8 cellular contexts compared by ENCODE assay signal in the genomic region with DNA sequence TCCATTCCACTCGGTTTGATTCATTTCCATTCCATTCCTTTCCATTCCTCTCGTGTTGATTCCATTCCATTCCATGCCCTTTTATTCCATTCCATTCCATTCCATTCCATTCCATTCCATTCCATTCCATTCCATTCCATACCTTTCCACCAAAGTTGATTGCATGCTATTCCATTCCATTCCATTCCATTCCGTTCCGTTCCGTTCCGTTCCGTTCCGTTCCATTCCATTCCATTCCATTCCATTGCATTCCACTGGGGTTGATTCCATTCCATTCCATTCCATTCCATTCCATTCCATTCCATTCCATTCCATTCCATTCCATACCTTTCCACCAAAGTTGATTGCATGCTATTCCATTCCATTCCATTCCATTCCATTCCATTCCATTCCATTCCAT.
DNase-seq lines count a peak whose midpoint lies in the region; ATAC-seq and TF ChIP-seq lines count a peak whose summit lies in the region.
"Not testable (repeated sequence)": the region's sequence is repeated elsewhere in the genome, so short reads cannot be mapped to it uniquely, and the experiment has no call there.

No MANE protein-coding gene starts in this region.

- not testable (repeated sequence) for H3K4me1 ChIP-seq in colonic mucosa; prostate gland (replicated peaks); thoracic aorta (ENCODE audit: control insufficient read depth in 1 of 2, low read depth in 2 of 2)

- H3K4me3 Mint-ChIP-seq in CD14-positive monocyte, result not testable (repeated sequence)

- not testable (repeated sequence) for H3K9me3 ChIP-seq in colonic mucosa, prostate gland, thoracic aorta

- H3K4me3 ChIP-seq in colonic mucosa, prostate gland, thoracic aorta: not testable (repeated sequence)

- not testable (repeated sequence) for H3K27ac ChIP-seq in colonic mucosa, prostate gland, thoracic aorta

- H3K4me1 Mint-ChIP-seq in CD14-positive monocyte, result not testable (repeated sequence)

- H3K36me3 Mint-ChIP-seq in CD14-positive monocyte, result not testable (repeated sequence)

- intact Hi-C loops in CD14-positive monocyte (cut with micrococcal nuclease); colonic mucosa (cut with DNase I); left ventricle myocardium superior (cut with micrococcal nuclease); prostate gland (cut with DNase I): not testable (repeated sequence)

- WGBS in prostate gland, result 36% methylated on average over 8 of the region's 8 CpGs

- not testable (repeated sequence) for H3K27me3 Mint-ChIP-seq in CD14-positive monocyte (ENCODE audit: low read depth in 3 of 3)

- not testable (repeated sequence) for TF ChIP-seq POLR2A in prostate gland (IDR thresholded peaks at IDR 0.05)

- TF ChIP-seq CTCF in CD14-positive monocyte (IDR thresholded peaks at IDR 0.05); colonic mucosa (IDR thresholded peaks at IDR 0.05); prostate gland (IDR thresholded peaks at IDR 0.05); thoracic aorta (IDR thresholded peaks at IDR 0.05): not testable (repeated sequence)

- not testable (repeated sequence) for H3K36me3 ChIP-seq in colonic mucosa, prostate gland, thoracic aorta

- H3K9me3 Mint-ChIP-seq in CD14-positive monocyte, result peaks cover 30 to 43% (median 38%) of the 10 kb centered on the region in 7 donors

- ATAC-seq in left ventricle myocardium superior; thoracic aorta (ENCODE audit: insufficient number of reproducible peaks, low FRiP score, low read depth): not testable (repeated sequence)

- not testable (repeated sequence) for H3K27ac Mint-ChIP-seq in CD14-positive monocyte

- not testable (repeated sequence) for H3K9ac ChIP-seq in colonic mucosa (ENCODE audit: low read depth in 2 of 2, low read length in 2 of 2)

- DNase-seq in CD14-positive monocyte (ENCODE audit: low spot score), result peak; percentile 54
- peak; percentile 3 to 5 for DNase-seq in activated CD4-positive, alpha-beta T cell treated with anti-CD3 and anti-CD28 coated beads, Interleukin-2, amount 50 U/mL, for 48 hours
- peak; percentile 27 for DNase-seq in activated gamma-delta T cell treated with Interleukin-2 at 50 U/mL for 16 hours
- peak; percentile 60 for DNase-seq in colonic mucosa
- DNase-seq in left ventricle myocardium superior, result peak; percentile 32
- DNase-seq in mesenteric fat pad (ENCODE audit: low spot score), result peak; percentile 94
- DNase-seq in prostate gland (ENCODE audit: low spot score), result peak; percentile 66
- DNase-seq in thoracic aorta (ENCODE audit: low spot score), result peak; percentile 54

- H3K27me3 ChIP-seq in colonic mucosa; prostate gland (replicated peaks; ENCODE audit: insufficient read depth); thoracic aorta (replicated peaks; ENCODE audit: insufficient read depth): not testable (repeated sequence)

Comparison
In these comparisons a context has a peak if more than half of its experiments do, and no peak if none do; other contexts are left out.
1. DNase-seq: peak in every context shown above with its lines; median percentile 94 in mesenteric fat pad; 66 in prostate gland; 60 in colonic mucosa; 54 in CD14-positive monocyte; 54 in thoracic aorta; 32 in left ventricle myocardium superior; 27 in activated gamma-delta T cell treated with Interleukin-2 at 50 U/mL for 16 hours; 4 in activated CD4-positive, alpha-beta T cell treated with anti-CD3 and anti-CD28 coated beads, Interleukin-2, amount 50 U/mL, for 48 hours.